20 cellular contexts compared by ENCODE assay signal in genomic region chr1:201354151-201354900, GRCh38. TPM values are rescaled to one million over a fixed set of nuclear protein-coding genes. Genes with fewer than 3 reads are reported as not detected.
DNase-seq lines count a peak whose midpoint lies in the region; ATAC-seq and TF ChIP-seq lines count a peak whose summit lies in the region.
"Had no signal": no experiment of that assay in that cellular context is flagged by ENCODE, and none has a peak within 500 bp of the region (broad histone marks: within the 10 kb centered on the region; RNA-seq: fewer than 3 reads in every experiment).

No MANE protein-coding gene starts in this region.

- CTCF ChIA-PET in MCF 10A (lab: Yijun Ruan, JAX), result interaction anchor here (0.6 to 15.6 kb wide), 17 partner anchors 7 to 131 kb away, joined by 3 to 550 read pairs (median 6); no protein-coding TSS in a partner anchor

- TF ChIP-seq CTCF in MCF 10A (IDR thresholded peaks at IDR 0.05; ENCODE audit: unreplicated experiment) (no peak), breast epithelium (IDR thresholded peaks at IDR 0.05) (no peak), upper lobe of right lung (IDR thresholded peaks at IDR 0.05) (no peak), coronary artery (IDR thresholded peaks at IDR 0.05) (no peak)

- POLR2A ChIA-PET in MCF 10A (lab: Yijun Ruan, JAX), result interaction anchor here (0.6 to 11.7 kb wide), 14 partner anchors 32 to 971 kb away, joined by 3 to 159 read pairs (median 4); no protein-coding TSS in a partner anchor

- BruUV-seq in MCF 10A (replicated peaks; lab: Mats Ljungman, UMichigan), result no TSS peak

- H3K27me3 ChIP-seq in breast epithelium (no peaks in the 10 kb centered on the region), esophagus (ENCODE audit: control insufficient read depth in 1 of 2, insufficient read depth in 2 of 2, low read length in 2 of 2) (no peaks in the 10 kb centered on the region), upper lobe of right lung (no peaks in the 10 kb centered on the region)
- H3K27me3 ChIP-seq: MG63 had no signal

- peaks cover 10% of the 10 kb centered on the region for H3K27me3 Mint-ChIP-seq in MCF 10A (ENCODE audit: insufficient read depth, unreplicated experiment)

- H3K4me3 ChIP-seq in breast epithelium, result no peak overlapping the region
- no peak overlapping the region for H3K4me3 ChIP-seq in esophagus (ENCODE audit: low read depth in 1 of 2, low read length in 2 of 2)
- no peak overlapping the region for H3K4me3 ChIP-seq in upper lobe of right lung
- no peak overlapping the region for H3K4me3 ChIP-seq in coronary artery
- H3K4me3 ChIP-seq: HAP-1, MG63 had no signal

- intact Hi-C loops in MCF 10A (cut with micrococcal nuclease), result no loop called here
- intact Hi-C loops in breast epithelium (cut with DNase I; ENCODE audit: low total_unique reads), result no loop called here
- intact Hi-C loops in upper lobe of right lung (cut with DNase I), result no loop called here

- H3K36me3 ChIP-seq in breast epithelium (no peaks in the 10 kb centered on the region), esophagus (ENCODE audit: control insufficient read depth in 2 of 2, insufficient read depth in 2 of 2, low read length in 1 of 2) (no peaks in the 10 kb centered on the region), upper lobe of right lung (no peaks in the 10 kb centered on the region)
- H3K36me3 ChIP-seq: HAP-1, MG63 had no signal

- TF ChIP-seq POLR2A in breast epithelium (IDR thresholded peaks at IDR 0.05), result no peak

- H3K4me3 Mint-ChIP-seq in MCF 10A (ENCODE audit: unreplicated experiment), result no peak overlapping the region
- H3K4me3 Mint-ChIP-seq: CD4-positive, alpha-beta memory T cell had no signal

- H3K4me1 ChIP-seq in breast epithelium (no peaks in the 10 kb centered on the region), esophagus (ENCODE audit: control insufficient read depth in 2 of 2, insufficient read depth in 2 of 2, low read length in 1 of 2) (peaks cover 9 to 24% of the 10 kb centered on the region in 2 donors), upper lobe of right lung (no peaks in the 10 kb centered on the region)
- H3K4me1 ChIP-seq: HAP-1 had no signal

- H3K27ac Mint-ChIP-seq in MCF 10A (ENCODE audit: low read depth, unreplicated experiment), result peak overlapping the region; percentile 63
- H3K27ac Mint-ChIP-seq: CD4-positive, alpha-beta memory T cell had no signal

- H3K27ac ChIP-seq in breast epithelium, result no peak overlapping the region
- peak overlapping the region; percentile 43 to 82 for H3K27ac ChIP-seq in esophagus (ENCODE audit: low read depth in 2 of 2, low read length in 1 of 2)
- no peak overlapping the region for H3K27ac ChIP-seq in upper lobe of right lung
- no peak overlapping the region for H3K27ac ChIP-seq in coronary artery
- H3K27ac ChIP-seq: 22Rv1, KMS-11 had no signal

- peaks cover 47% of the 10 kb centered on the region for H3K4me1 Mint-ChIP-seq in MCF 10A (ENCODE audit: insufficient read depth, unreplicated experiment)
- H3K4me1 Mint-ChIP-seq: CD4-positive, alpha-beta memory T cell had no signal

- 84 to 90% methylated on average over 9 of the region's 9 CpGs for WGBS in esophagus, 2 donors

- no peaks in the 10 kb centered on the region for H3K9me3 Mint-ChIP-seq in MCF 10A (ENCODE audit: unreplicated experiment)
- H3K9me3 Mint-ChIP-seq: CD4-positive, alpha-beta memory T cell had no signal

- ATAC-seq in upper lobe of right lung, result no peak
- ATAC-seq in HG03139 (IDR thresholded peaks at IDR 0.05; ENCODE audit: unreplicated experiment), result no peak
- ATAC-seq in GM21526 (IDR thresholded peaks at IDR 0.05; ENCODE audit: low FRiP score, unreplicated experiment), result no peak

- H3K9me3 ChIP-seq in breast epithelium (no peaks in the 10 kb centered on the region), esophagus (ENCODE audit: control insufficient read depth in 2 of 2, insufficient read depth in 1 of 2, low read depth in 1 of 2, low read length in 1 of 2) (no peaks in the 10 kb centered on the region), upper lobe of right lung (no peaks in the 10 kb centered on the region)
- H3K9me3 ChIP-seq: HAP-1, MG63 had no signal

- H3K36me3 Mint-ChIP-seq in MCF 10A (ENCODE audit: insufficient read depth, unreplicated experiment), result no peaks in the 10 kb centered on the region
- H3K36me3 Mint-ChIP-seq: CD4-positive, alpha-beta memory T cell had no signal

- DNase-seq in MCF 10A (ENCODE audit: unreplicated experiment) (no peak), breast epithelium (ENCODE audit: low spot score in 2 of 2) (no peak), myocyte (ENCODE audit: low read depth) (peak; percentile 8), upper lobe of right lung (peak; percentile 43), coronary artery (ENCODE audit: low spot score) (no peak)
- DNase-seq: CD4-positive, alpha-beta memory T cell; MG63; NCI-H1092; NCI-H146; NCI-H2081; NCI-H510A; NCI-H82; PC-3 had no signal

RNA-seq across cellular contexts. Expression of gene TNNT2, which starts 23.2 kb away (rescaled TPM):
- total RNA-seq in MCF 10A (2022) (0.37 and 0.61 TPM in 2 replicates), breast epithelium (1 to 10 TPM in 2 of 3 donors, not detected in 1; 1.3 to 2.6 TPM), myocyte (3,022 and 4,635 TPM in 2 replicates), upper lobe of right lung (6.4 TPM)
- 1 to 10 TPM; 7.1 to 7.5 TPM for polyA plus RNA-seq in esophagus
- polyA plus RNA-seq in myocyte (2012), result 2,977 TPM
- total RNA-seq: CD4-positive, alpha-beta memory T cell had no signal
- polyA plus RNA-seq: BJ; CD4-positive, alpha-beta memory T cell had no signal

RNA-seq across cellular contexts. Expression of gene LAD1, which starts 44.8 kb away (rescaled TPM):
- total RNA-seq in MCF 10A (2022) (21.4 and 40.9 TPM in 2 replicates), breast epithelium (10 to 100 TPM in 2 of 3 donors, not detected in 1; 13.1 to 18.0 TPM), myocyte (22.3 and 27.0 TPM in 2 replicates), upper lobe of right lung (42.6 TPM)
- polyA plus RNA-seq in esophagus, result 100 to 1,000 TPM; 275 to 286 TPM
- polyA plus RNA-seq in myocyte (2012), result 6.8 TPM
- polyA plus RNA-seq: BJ; CD4-positive, alpha-beta memory T cell had no signal

Comparison
In these comparisons a context has a peak if more than half of its experiments do, and no peak if none do; other contexts are left out.
1. DNase-seq: peak in myocyte (single experiment) and upper lobe of right lung (single experiment); none in MCF 10A (single experiment), breast epithelium (0 of 2) and coronary artery (single experiment).
2. H3K27ac ChIP-seq: peak in esophagus (2 of 2); none in breast epithelium (0 of 2), upper lobe of right lung (single experiment) and coronary artery (0 of 2).
3. RNA of gene TNNT2, which starts 23.2 kb away (total RNA-seq): 3,022 to 4,635 TPM in myocyte; 6.4 TPM in upper lobe of right lung (single experiment), 1.3 to 2.6 TPM in breast epithelium and 0.37 to 0.61 TPM in MCF 10A; every median in the first group is over 100 times any median in the second.